Comparison of ENCODE assay signal across 1 cellular context in the genomic region with DNA sequence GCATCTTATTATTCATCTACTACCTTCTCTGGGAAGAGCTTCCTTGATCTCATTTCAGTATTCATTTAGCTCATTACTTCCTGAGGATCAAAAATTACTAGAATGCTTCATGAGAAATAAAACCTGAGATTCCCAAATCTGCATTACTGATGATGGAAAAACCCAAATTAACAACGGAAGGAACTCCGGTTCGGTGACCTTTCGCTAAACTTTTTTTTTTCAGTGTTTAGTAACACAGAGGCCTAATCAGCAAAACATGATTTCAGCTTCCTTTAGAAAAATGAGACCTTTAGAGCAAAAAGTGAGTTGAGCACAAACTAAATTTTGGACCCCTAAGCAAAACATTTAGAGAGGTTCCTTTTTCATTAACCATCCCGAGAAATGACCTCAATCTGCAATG.
TF ChIP-seq lines count a peak whose summit lies in the region.

No MANE protein-coding gene starts in this region.

TF ChIP-seq in HepG2, 621 proteins besides CTCF, POLR2A, EP300 and RAD21 (continued from another document):
- TF ChIP-seq SRY (CRISPR knock-in tag; IDR thresholded peaks at IDR 0.05), result no peak
